ENCODE assay signal across 14 cellular contexts in the genomic region with DNA sequence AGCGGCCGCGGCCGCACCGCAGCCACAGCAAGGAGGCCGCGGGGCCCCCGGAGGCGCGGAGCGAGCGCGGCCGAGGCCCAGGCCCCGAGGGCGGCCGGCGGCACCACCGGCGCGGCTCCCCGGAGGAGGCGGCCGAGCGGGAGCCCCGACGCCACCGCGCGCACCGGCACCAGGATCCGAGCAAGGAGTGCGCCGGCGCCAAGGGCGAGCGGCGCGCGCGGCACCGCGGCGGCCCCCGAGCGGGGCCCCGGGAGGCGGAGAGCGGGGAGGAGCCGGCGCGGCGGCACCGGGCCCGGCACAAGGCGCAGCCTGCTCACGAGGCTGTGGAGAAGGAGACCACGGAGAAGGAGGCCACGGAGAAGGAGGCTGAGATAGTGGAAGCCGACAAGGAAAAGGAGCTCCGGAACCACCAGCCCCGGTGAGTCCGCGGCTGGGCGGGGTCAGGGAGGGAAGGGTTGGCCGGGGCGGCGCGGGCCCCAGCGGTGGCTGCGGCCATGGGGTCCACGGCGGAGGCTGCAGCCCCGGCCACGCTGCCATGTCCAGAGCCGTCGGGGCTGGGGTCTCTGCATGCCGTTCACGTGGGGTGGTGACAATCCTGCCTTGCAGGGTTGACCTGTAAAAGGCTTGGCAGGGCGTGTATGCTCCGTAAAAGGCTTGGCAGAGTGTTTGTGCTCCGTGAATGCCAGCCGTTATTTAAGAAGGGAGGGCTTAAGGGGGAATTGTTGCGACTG.
DNase-seq lines count a peak whose midpoint lies in the region; ATAC-seq and TF ChIP-seq lines count a peak whose summit lies in the region.
"Had no signal": no experiment of that assay in that cellular context is flagged by ENCODE, and none has a peak within 500 bp of the region (broad histone marks: within the 10 kb centered on the region; RNA-seq: fewer than 3 reads in every experiment).

No MANE protein-coding gene starts in this region.

- TF ChIP-seq POLR2A in breast epithelium (IDR thresholded peaks at IDR 0.05) (no peak), testis (IDR thresholded peaks at IDR 0.05) (no peak)

- TF ChIP-seq CTCF in breast epithelium (IDR thresholded peaks at IDR 0.05) (no peak), MCF 10A (IDR thresholded peaks at IDR 0.05; ENCODE audit: unreplicated experiment) (no peak), Panc1 (IDR thresholded peaks at IDR 0.05) (no peak), testis (IDR thresholded peaks at IDR 0.05) (no peak)

- WGBS in testis, 2 donors: 7% methylated on average over 24 to 72 of the region's 84 CpGs

- CTCF ChIA-PET in MCF 10A (lab: Yijun Ruan, JAX): no interaction called here
- CTCF ChIA-PET in Panc1 (lab: Charles Lee): no interaction called here

- H3K27ac Mint-ChIP-seq in MCF 10A (ENCODE audit: low read depth, unreplicated experiment): no peak overlapping the region
- H3K27ac Mint-ChIP-seq: HFFc6 had no signal

- intact Hi-C loops in breast epithelium (cut with DNase I; ENCODE audit: low total_unique reads): no loop called here
- intact Hi-C loops in MCF 10A (cut with micrococcal nuclease): no loop called here
- intact Hi-C loops in Panc1 (cut with micrococcal nuclease; ENCODE audit: unreplicated experiment): no loop called here
- intact Hi-C loops in testis (cut with DNase I; ENCODE audit: low total_unique reads): no loop called here

- H3K9me3 ChIP-seq in breast epithelium: no peaks in the 10 kb centered on the region
- no peaks in the 10 kb centered on the region for H3K9me3 ChIP-seq in Panc1 (ENCODE audit: control insufficient read depth, insufficient read depth, low read depth, low read length)
- no peaks in the 10 kb centered on the region for H3K9me3 ChIP-seq in testis
- H3K9me3 ChIP-seq: heart right ventricle had no signal

- in situ Hi-C loops in Panc1 (cut with HindIII; ENCODE audit: low pct_unique_long_range_greater_than_20kb, low sequenced_read_pairs): no loop called here

- no peaks in the 10 kb centered on the region for H3K36me3 Mint-ChIP-seq in MCF 10A (ENCODE audit: insufficient read depth, unreplicated experiment)

- peak overlapping the region in 2 of 3 donors; percentile 21 to 42 for H3K4me3 ChIP-seq in breast epithelium
- H3K4me3 ChIP-seq in Panc1 (ENCODE audit: low read depth in 2 of 2, low read length in 2 of 2): peak overlapping the region; percentile 30 to 34; a peak in 3 of 4 replicates
- peak overlapping the region; percentile 24 to 58 for H3K4me3 ChIP-seq in testis

- H3K4me3 Mint-ChIP-seq in MCF 10A (ENCODE audit: unreplicated experiment): no peak overlapping the region
- H3K4me3 Mint-ChIP-seq: HFFc6 had no signal

- BruUV-seq in MCF 10A (replicated peaks; lab: Mats Ljungman, UMichigan): no TSS peak
- no TSS peak for BruUV-seq in Panc1 (replicated peaks; lab: Mats Ljungman, UMichigan)

- H3K9me3 Mint-ChIP-seq in MCF 10A (ENCODE audit: unreplicated experiment): no peaks in the 10 kb centered on the region

- H3K27me3 ChIP-seq in breast epithelium: peaks cover 0 to 39% of the 10 kb centered on the region in 2 donors
- H3K27me3 ChIP-seq in Panc1 (ENCODE audit: control insufficient read depth, insufficient read depth, low read length): no peaks in the 10 kb centered on the region
- H3K27me3 ChIP-seq in testis: no peaks in the 10 kb centered on the region

- DNase-seq in breast epithelium (ENCODE audit: low spot score in 2 of 2) (peak; percentile 9 to 41), MCF 10A (ENCODE audit: unreplicated experiment) (no peak), Panc1 (ENCODE audit: low read depth, low spot score) (no peak), iPS-NIHi11 (ENCODE audit: low spot score) (peak; percentile 68), testis (no peak), KG1 (lab: John Stamatoyannopoulos, UW) (no peak), cerebellar cortex (ENCODE audit: low spot score) (no peak)
- DNase-seq in stimulated activated CD4-positive, alpha-beta T cell treated with anti-CD3 and anti-CD28 coated beads, Interleukin-4, amount 100 ng/mL, for 24 hours: no peak
- DNase-seq: AML-193; effector CD4-positive, alpha-beta T cell; heart right ventricle; HFFc6; stimulated activated naive CD8-positive, alpha-beta T cell treated with anti-CD3 and anti-CD28 coated beads, Interleukin-15, Interleukin-2, amounts not matched to agents 100 U/mL and 50 U/mL, for 24 hours; T-helper 2 cell had no signal

- H3K4me1 Mint-ChIP-seq in MCF 10A (ENCODE audit: insufficient read depth, unreplicated experiment): no peaks in the 10 kb centered on the region

- no peaks in the 10 kb centered on the region for H3K27me3 Mint-ChIP-seq in MCF 10A (ENCODE audit: insufficient read depth, unreplicated experiment)

- ATAC-seq in Panc1: peak; percentile 71
- ATAC-seq: stimulated activated naive CD8-positive, alpha-beta T cell treated with anti-CD3 and anti-CD28 coated beads, Interleukin-15, Interleukin-2, amounts not matched to agents 100 U/mL and 50 U/mL, for 24 hours had no signal

- H3K27ac ChIP-seq in breast epithelium (no peak overlapping the region), Panc1 (ENCODE audit: low read length) (no peak overlapping the region), testis (peak overlapping the region in 1 of 2 donors; percentile 55)
- H3K27ac ChIP-seq: heart right ventricle had no signal

- peaks cover 0 to 4% of the 10 kb centered on the region in 2 donors for H3K4me1 ChIP-seq in breast epithelium
- no peaks in the 10 kb centered on the region for H3K4me1 ChIP-seq in Panc1 (ENCODE audit: control insufficient read depth, insufficient read depth, low read length)
- H3K4me1 ChIP-seq in testis: peaks cover 3% of the 10 kb centered on the region

- POLR2A ChIA-PET in MCF 10A (lab: Yijun Ruan, JAX): no interaction called here
- POLR2A ChIA-PET in Panc1 (lab: Charles Lee): no interaction called here

- H3K36me3 ChIP-seq in breast epithelium (no peaks in the 10 kb centered on the region), Panc1 (ENCODE audit: control insufficient read depth, insufficient read depth, low read length) (no peaks in the 10 kb centered on the region), testis (ENCODE audit: low read depth, missing control alignments) (no peaks in the 10 kb centered on the region)
- H3K36me3 ChIP-seq: heart right ventricle had no signal

Comparison
In these comparisons a context has a peak if more than half of its experiments do, and no peak if none do; other contexts are left out.
1. DNase-seq: peak in breast epithelium (2 of 2) and iPS-NIHi11 (single experiment); none in MCF 10A (single experiment), Panc1 (single experiment), testis (single experiment), KG1 (single experiment), stimulated activated CD4-positive, alpha-beta T cell treated with anti-CD3 and anti-CD28 coated beads, Interleukin-4, amount 100 ng/mL, for 24 hours (single experiment) and cerebellar cortex (single experiment).
2. Peak in every context shown above with its lines, with median percentiles within 50 percentile points of each other: H3K4me3 ChIP-seq.